8 cellular contexts compared by ENCODE assay signal in the genomic region with DNA sequence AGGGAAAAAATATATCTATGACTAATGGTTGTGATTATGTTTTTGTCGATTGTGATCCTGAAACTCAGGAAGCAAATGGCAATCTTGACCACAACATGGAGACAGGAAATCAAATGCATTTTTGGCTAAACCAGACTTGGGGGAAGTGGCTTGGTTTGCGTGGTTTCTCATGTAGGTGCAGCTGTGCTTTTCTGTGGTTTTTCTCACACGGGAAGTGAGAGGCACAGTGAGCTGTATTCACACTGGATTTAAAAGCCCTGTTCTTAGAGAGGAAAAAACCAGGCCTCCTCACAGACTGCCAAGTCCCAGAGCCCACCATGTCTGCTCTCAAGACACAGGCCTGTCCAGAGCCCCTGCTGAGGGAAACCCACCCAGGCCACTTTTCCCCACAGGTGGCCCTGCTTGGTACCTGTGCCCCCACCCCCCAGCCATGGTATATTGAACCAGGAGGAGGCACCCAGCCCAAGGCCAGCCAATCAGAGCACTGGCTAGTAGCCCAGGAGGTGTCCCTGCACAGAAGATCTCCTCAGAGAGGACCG. TPM values are rescaled to one million over a fixed set of nuclear protein-coding genes. Genes with fewer than 3 reads are reported as not detected.
DNase-seq lines count a peak whose midpoint lies in the region; ATAC-seq, FAIRE-seq and TF ChIP-seq lines count a peak whose summit lies in the region.

No MANE protein-coding gene starts in this region.

- H3K4me1 ChIP-seq in OCI-LY3 (ENCODE audit: low read length) = peaks cover 30% of the 10 kb centered on the region
- H3K4me1 ChIP-seq in heart left ventricle = peaks cover 0 to 35% (median 21%) of the 10 kb centered on the region in 12 donors

- H3K36me3 Mint-ChIP-seq in activated T-helper 17 cell treated with anti-CD3 and anti-CD28 coated beads, Interleukin-2, amount 50 U/mL, for 72 hours (ENCODE audit: low read depth) = peaks cover 6% of the 10 kb centered on the region

- peak overlapping the region; percentile 88 for H3K27ac Mint-ChIP-seq in activated T-helper 17 cell treated with anti-CD3 and anti-CD28 coated beads, Interleukin-2, amount 50 U/mL, for 72 hours

- H3K4me2 ChIP-seq in OCI-LY3 (ENCODE audit: low read length) = peak overlapping the region; percentile 88

- TF ChIP-seq CTCF in OCI-LY3 (IDR thresholded peaks at IDR 0.05; ENCODE audit: low read depth, low read length) (no peak), heart left ventricle (IDR thresholded peaks at IDR 0.05) (no peak)

- ATAC-seq in HG02763 (IDR thresholded peaks at IDR 0.05; ENCODE audit: unreplicated experiment) (peak; percentile 86), heart left ventricle (peak in 2 of 4 donors; percentile 50 to 54)
- peak; percentile 93 for ATAC-seq in activated T-helper 17 cell treated with anti-CD3 and anti-CD28 coated beads, Interleukin-2, amount 50 U/mL, for 72 hours (replicated peaks)

- DNase-seq in GM18507 (ENCODE audit: extremely low spot score, insufficient read length, low read depth) = no peak
- DNase-seq in heart left ventricle = peak in 1 of 5 donors; percentile 33
- DNase-seq in stimulated activated CD8-positive, alpha-beta memory T cell treated with anti-CD3 and anti-CD28 coated beads, Interleukin-7, amount 100 ng/mL, for 4 hours (ENCODE audit: low read depth in 2 of 2) = peak; percentile 31 to 48
- no peak for DNase-seq in retina
- no peak for DNase-seq in middle frontal gyrus (ENCODE audit: extremely low spot score, low spot score)

- H3K27me3 ChIP-seq in OCI-LY3 (ENCODE audit: low read depth, low read length) = peaks cover 39% of the 10 kb centered on the region
- H3K27me3 ChIP-seq in heart left ventricle = no peaks in the 10 kb centered on the region

- H3K4me3 Mint-ChIP-seq in activated T-helper 17 cell treated with anti-CD3 and anti-CD28 coated beads, Interleukin-2, amount 50 U/mL, for 72 hours = peak overlapping the region; percentile 68

- no peak overlapping the region for H2AFZ ChIP-seq in OCI-LY3 (ENCODE audit: low read depth, low read length)

- peaks cover 7% of the 10 kb centered on the region for H3K27me3 Mint-ChIP-seq in activated T-helper 17 cell treated with anti-CD3 and anti-CD28 coated beads, Interleukin-2, amount 50 U/mL, for 72 hours

- H3K9me3 ChIP-seq in OCI-LY3 (ENCODE audit: insufficient read depth, low read length) (peaks cover 10% of the 10 kb centered on the region; the same call in 1 of the 2 replicates), heart left ventricle (no peaks in the 10 kb centered on the region)

- peak overlapping the region; percentile 31 for H3K9ac ChIP-seq in OCI-LY3 (ENCODE audit: low read length)

- intact Hi-C loops in heart left ventricle (cut with DNase I) = no loop called here

- peak; percentile 97 for FAIRE-seq in GM18507 (lab: Jason Lieb, UNC)

- no peaks in the 10 kb centered on the region for H4K20me1 ChIP-seq in OCI-LY3 (ENCODE audit: insufficient read depth, low read length)

- peaks cover 4% of the 10 kb centered on the region for H3K9me3 Mint-ChIP-seq in activated T-helper 17 cell treated with anti-CD3 and anti-CD28 coated beads, Interleukin-2, amount 50 U/mL, for 72 hours

- no peaks in the 10 kb centered on the region for H3K79me2 ChIP-seq in OCI-LY3 (ENCODE audit: low read length)

- peak overlapping the region; percentile 51 for H3K27ac ChIP-seq in OCI-LY3 (ENCODE audit: low read length)
- H3K27ac ChIP-seq in heart left ventricle = peak overlapping the region; percentile 13 to 85 (median 63)

- WGBS in heart left ventricle, 4 donors = 53 to 70% (median 60%) methylated on average over 4 of the region's 4 CpGs

- H3K4me1 Mint-ChIP-seq in activated T-helper 17 cell treated with anti-CD3 and anti-CD28 coated beads, Interleukin-2, amount 50 U/mL, for 72 hours = peaks cover 34% of the 10 kb centered on the region

- H3K36me3 ChIP-seq in OCI-LY3 (replicated peaks; ENCODE audit: low read depth, low read length) = peaks cover 16% of the 10 kb centered on the region
- H3K36me3 ChIP-seq in heart left ventricle = peaks cover 0 to 9% (median 0%) of the 10 kb centered on the region in 9 donors

- H3K4me3 ChIP-seq in OCI-LY3 (ENCODE audit: low read length) (peak overlapping the region; percentile 66), heart left ventricle (no peak overlapping the region)

- no peak for TF ChIP-seq POLR2A in heart left ventricle (IDR thresholded peaks at IDR 0.05)

RNA-seq across cellular contexts. Expression of a gene that starts 46.2 kb away (rescaled TPM):
- 10 to 100 TPM in 1 of 2 donors, 1 to 10 TPM in 1; 9.9 to 15.2 TPM for total RNA-seq in activated T-helper 17 cell treated with anti-CD3 and anti-CD28 coated beads, Interleukin-2, amount 50 U/mL, for 72 hours
- total RNA-seq in heart left ventricle = 10 to 100 TPM in 7 of 9 donors, 1 to 10 TPM in 2; 8.3 to 16.4 (median 13.4) TPM
- polyA plus RNA-seq in heart left ventricle = 1 to 10 TPM; 4.2 to 8.6 TPM

RNA-seq across cellular contexts. Expression of a gene that starts 46.3 kb away (rescaled TPM):
- 10 to 100 TPM; 20.0 to 26.6 TPM for total RNA-seq in activated T-helper 17 cell treated with anti-CD3 and anti-CD28 coated beads, Interleukin-2, amount 50 U/mL, for 72 hours
- total RNA-seq in heart left ventricle = 10 to 100 TPM; 10.1 to 21.5 (median 15.5) TPM
- 10 to 100 TPM in 1 of 2 donors, 1 to 10 TPM in 1; 7.2 to 12.5 TPM for polyA plus RNA-seq in heart left ventricle

Comparison
In these comparisons a context has a peak if more than half of its experiments do, and no peak if none do; other contexts are left out.
1. DNase-seq: peak in stimulated activated CD8-positive, alpha-beta memory T cell treated with anti-CD3 and anti-CD28 coated beads, Interleukin-7, amount 100 ng/mL, for 4 hours (2 of 2); none in GM18507 (single experiment), retina (single experiment) and middle frontal gyrus (single experiment).